Comparison of ENCODE assay signal across 23 cellular contexts in the genomic region with DNA sequence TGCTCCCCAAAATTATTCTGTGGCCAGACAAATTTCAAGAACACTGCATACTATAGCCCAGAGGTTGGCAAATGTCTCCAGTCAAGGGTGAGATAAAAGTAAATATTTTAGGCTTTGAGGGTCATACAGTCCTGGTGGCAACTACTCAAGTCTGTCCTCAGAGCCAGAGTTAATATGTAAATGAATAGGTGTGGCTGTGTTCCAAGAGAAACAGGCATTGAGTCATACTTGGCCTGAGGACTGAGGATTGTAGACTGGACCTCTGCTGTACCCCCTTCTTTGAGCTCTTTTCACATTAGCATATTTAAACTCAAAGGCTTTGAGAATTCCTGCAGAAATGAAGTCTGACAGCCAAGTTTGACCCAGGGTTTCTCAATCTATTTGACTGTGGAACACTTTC.
DNase-seq lines count a peak whose midpoint lies in the region; ATAC-seq lines count a peak whose summit lies in the region.
"Had no signal": no experiment of that assay in that cellular context is flagged by ENCODE, and none has a peak within 500 bp of the region (broad histone marks: within the 10 kb centered on the region; RNA-seq: fewer than 3 reads in every experiment).

No MANE protein-coding gene starts in this region.

- DNase-seq in MG63 (peak; percentile 48), astrocyte of the hippocampus (ENCODE audit: low read depth, low spot score) (peak; percentile 86), fibroblast of the conjunctiva (ENCODE audit: low read depth) (peak; percentile 14), renal cortical epithelial cell (ENCODE audit: low read depth) (peak; percentile 91), middle frontal gyrus (ENCODE audit: extremely low spot score, low spot score) (no peak)
- DNase-seq in activated T-cell treated with anti-CD3 and anti-CD28 coated beads, Interleukin-2, amount 50 U/mL, for 48 hours = no peak
- DNase-seq: activated CD4-positive, alpha-beta T cell treated with anti-CD3 and anti-CD28 coated beads, Interleukin-2, amount 50 U/mL, for 48 hours; activated naive CD4-positive, alpha-beta T cell treated with anti-CD3 and anti-CD28 coated beads, Interleukin-2, amount 10 ng/mL, durations not matched to agents 7 days and 5 days; C1 segment of cervical spinal cord; Caco-2; cortex of kidney; DND-41; heart left ventricle; Karpas-422; left cardiac atrium; naive thymus-derived CD4-positive, alpha-beta T cell; NCI-H1048; NCI-H187; RPMI8226; stimulated activated naive CD8-positive, alpha-beta T cell treated with anti-CD3 and anti-CD28 coated beads, Interleukin-15, Interleukin-2, amounts not matched to agents 100 U/mL and 50 U/mL, for 24 hours; testis had no signal

- no peaks in the 10 kb centered on the region; the same call in 1 of the 2 replicates for H3K9me3 ChIP-seq in MG63
- H3K9me3 ChIP-seq: Caco-2, testis had no signal

- ATAC-seq in HG02678 (IDR thresholded peaks at IDR 0.05; ENCODE audit: unreplicated experiment) = no peak
- ATAC-seq: activated CD4-positive, CD25-positive, alpha-beta regulatory T cell treated with anti-CD3 and anti-CD28 coated beads, Interleukin-2, amount 50 U/mL, for 24 hours; heart left ventricle; left cardiac atrium; naive thymus-derived CD4-positive, alpha-beta T cell; stimulated activated naive CD8-positive, alpha-beta T cell treated with anti-CD3 and anti-CD28 coated beads, Interleukin-15, Interleukin-2, amounts not matched to agents 100 U/mL and 50 U/mL, for 24 hours had no signal

- no peaks in the 10 kb centered on the region for H3K36me3 ChIP-seq in MG63
- H3K36me3 ChIP-seq: heart left ventricle had no signal

- no peaks in the 10 kb centered on the region for H3K27me3 ChIP-seq in MG63
- H3K27me3 ChIP-seq: heart left ventricle, testis had no signal

- H3K4me3 ChIP-seq in MG63 = no peak overlapping the region
- H3K4me3 ChIP-seq: heart left ventricle, testis had no signal

Comparison
In these comparisons a context has a peak if more than half of its experiments do, and no peak if none do; other contexts are left out.
1. DNase-seq: peak in MG63 (single experiment), astrocyte of the hippocampus (single experiment), fibroblast of the conjunctiva (single experiment) and renal cortical epithelial cell (single experiment); none in middle frontal gyrus (single experiment) and activated T-cell treated with anti-CD3 and anti-CD28 coated beads, Interleukin-2, amount 50 U/mL, for 48 hours (0 of 2).